In the genomic region with DNA sequence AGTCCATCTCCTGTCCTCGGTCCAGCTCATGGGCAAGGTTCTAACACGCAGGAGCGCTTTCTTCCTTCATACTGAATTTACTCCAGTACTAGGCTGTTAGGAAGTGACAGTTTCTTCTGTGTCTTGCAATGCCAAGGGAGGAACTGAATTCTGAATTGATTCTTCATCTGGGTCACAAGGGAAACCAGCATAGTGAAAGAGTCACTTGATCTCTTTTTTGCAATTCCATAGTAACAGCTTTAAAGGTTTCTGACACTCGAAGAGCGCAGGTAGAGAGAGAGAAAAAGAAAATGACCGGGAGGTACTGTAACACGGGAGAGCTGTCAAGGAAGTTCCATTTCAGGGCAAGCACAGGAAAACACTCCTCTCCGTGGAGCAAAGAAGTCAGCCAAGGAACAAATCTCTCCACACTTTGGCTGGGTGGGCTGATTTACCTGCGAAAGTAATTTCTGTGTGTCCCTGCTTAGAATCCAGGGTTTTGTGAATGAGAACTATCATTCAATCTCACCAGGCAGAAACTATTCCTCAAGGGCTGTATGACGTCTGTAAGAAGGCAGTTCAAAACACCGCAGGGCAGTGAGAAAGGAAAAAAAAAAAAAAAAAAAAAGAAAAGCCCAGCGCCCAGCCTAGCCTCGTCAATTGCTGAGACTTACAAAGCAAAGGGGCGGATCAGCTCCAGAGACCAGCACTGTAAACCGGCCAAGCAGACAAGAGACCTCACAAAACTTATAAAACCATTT, we compare ENCODE assay signal across 8 cellular contexts.
DNase-seq lines count a peak whose midpoint lies in the region; ATAC-seq and TF ChIP-seq lines count a peak whose summit lies in the region.

No MANE protein-coding gene starts in this region.

- DNase-seq in NOMO-1 (lab: John Stamatoyannopoulos, UW; ENCODE audit: unreplicated experiment in 2 of 2) (peak; percentile 0 to 27), NOMO-1 treated with dmso at 0.1 percent for 144 hours (lab: John Stamatoyannopoulos, UW; ENCODE audit: unreplicated experiment) (no peak), left cardiac atrium (peak; percentile 56), ovary (peak in 1 of 5 donors; percentile 12), NCI-H2029 (lab: John Stamatoyannopoulos, UW) (no peak)
- DNase-seq in activated T-helper 1 cell treated with anti-CD3 and anti-CD28 coated beads, Interleukin-12 subunit alpha, Interleukin-12 subunit beta, Interleukin-2, Interleukin-4 antibody, amounts not matched to agents 30 ng/mL and 10 ng/mL and 1 ng/mL, durations not matched to agents 14 hours and 24 hours and 36 hours (ENCODE audit: low spot score), result no peak

- WGBS in ovary, 3 donors, result 2 to 5% (median 5%) methylated on average over 15 of the region's 15 CpGs

- no peak for TF ChIP-seq POLR2A in ovary (IDR thresholded peaks at IDR 0.05)

- no peaks in the 10 kb centered on the region for H3K27me3 ChIP-seq in ovary

- H3K4me1 Mint-ChIP-seq in activated T-helper 1 cell treated with anti-CD3 and anti-CD28 coated beads, Interleukin-12 subunit alpha, Interleukin-12 subunit beta, Interleukin-2, Interleukin-4 antibody, amounts not matched to agents 30 ng/mL and 10 ng/mL and 1 ng/mL, durations not matched to agents 14 hours and 24 hours and 36 hours (ENCODE audit: low read depth), result peaks cover 11% of the 10 kb centered on the region

- no peaks in the 10 kb centered on the region for H3K9me3 ChIP-seq in ovary

- no peak overlapping the region for H3K27ac Mint-ChIP-seq in activated T-helper 1 cell treated with anti-CD3 and anti-CD28 coated beads, Interleukin-12 subunit alpha, Interleukin-12 subunit beta, Interleukin-2, Interleukin-4 antibody, amounts not matched to agents 30 ng/mL and 10 ng/mL and 1 ng/mL, durations not matched to agents 14 hours and 24 hours and 36 hours

- H3K4me3 Mint-ChIP-seq in activated T-helper 1 cell treated with anti-CD3 and anti-CD28 coated beads, Interleukin-12 subunit alpha, Interleukin-12 subunit beta, Interleukin-2, Interleukin-4 antibody, amounts not matched to agents 30 ng/mL and 10 ng/mL and 1 ng/mL, durations not matched to agents 14 hours and 24 hours and 36 hours, result peak overlapping the region; percentile 59

- no peak for TF ChIP-seq CTCF in ovary (IDR thresholded peaks at IDR 0.05)

- H3K4me3 ChIP-seq in ovary, result peak overlapping the region; percentile 37

- no peaks in the 10 kb centered on the region for H3K9me3 Mint-ChIP-seq in activated T-helper 1 cell treated with anti-CD3 and anti-CD28 coated beads, Interleukin-12 subunit alpha, Interleukin-12 subunit beta, Interleukin-2, Interleukin-4 antibody, amounts not matched to agents 30 ng/mL and 10 ng/mL and 1 ng/mL, durations not matched to agents 14 hours and 24 hours and 36 hours

- H3K27me3 Mint-ChIP-seq in activated T-helper 1 cell treated with anti-CD3 and anti-CD28 coated beads, Interleukin-12 subunit alpha, Interleukin-12 subunit beta, Interleukin-2, Interleukin-4 antibody, amounts not matched to agents 30 ng/mL and 10 ng/mL and 1 ng/mL, durations not matched to agents 14 hours and 24 hours and 36 hours (ENCODE audit: insufficient read depth), result peaks cover 28% of the 10 kb centered on the region

- intact Hi-C loops in activated T-helper 1 cell treated with anti-CD3 and anti-CD28 coated beads, Interleukin-12 subunit alpha, Interleukin-12 subunit beta, Interleukin-2, Interleukin-4 antibody, amounts not matched to agents 30 ng/mL and 10 ng/mL and 1 ng/mL, durations not matched to agents 14 hours and 24 hours and 36 hours (cut with micrococcal nuclease), result no loop called here
- intact Hi-C loops in left cardiac atrium (cut with DNase I), result no loop called here
- intact Hi-C loops in ovary (cut with DNase I), result no loop called here

- no peaks in the 10 kb centered on the region for H3K36me3 Mint-ChIP-seq in activated T-helper 1 cell treated with anti-CD3 and anti-CD28 coated beads, Interleukin-12 subunit alpha, Interleukin-12 subunit beta, Interleukin-2, Interleukin-4 antibody, amounts not matched to agents 30 ng/mL and 10 ng/mL and 1 ng/mL, durations not matched to agents 14 hours and 24 hours and 36 hours (ENCODE audit: low read depth)

- H3K4me1 ChIP-seq in ovary (ENCODE audit: insufficient read depth), result no peaks in the 10 kb centered on the region

- H3K36me3 ChIP-seq in ovary, result no peaks in the 10 kb centered on the region

- peak; percentile 84 to 95 for ATAC-seq in left cardiac atrium
- no peak for ATAC-seq in HG03045 (IDR thresholded peaks at IDR 0.05; ENCODE audit: unreplicated experiment)
- no peak for ATAC-seq in HG03354 (IDR thresholded peaks at IDR 0.05; ENCODE audit: poor library complexity, severe bottlenecking, unreplicated experiment)

- H3K27ac ChIP-seq in ovary, result no peak overlapping the region

- no peak for TF ChIP-seq EP300 in ovary (IDR thresholded peaks at IDR 0.05)

Comparison
In these comparisons a context has a peak if more than half of its experiments do, and no peak if none do; other contexts are left out.
1. DNase-seq: peak in NOMO-1 (2 of 2) and left cardiac atrium (single experiment); none in NOMO-1 treated with dmso at 0.1 percent for 144 hours (single experiment), activated T-helper 1 cell treated with anti-CD3 and anti-CD28 coated beads, Interleukin-12 subunit alpha, Interleukin-12 subunit beta, Interleukin-2, Interleukin-4 antibody, amounts not matched to agents 30 ng/mL and 10 ng/mL and 1 ng/mL, durations not matched to agents 14 hours and 24 hours and 36 hours (single experiment) and NCI-H2029 (single experiment).
2. ATAC-seq: peak in left cardiac atrium (2 of 2); none in HG03045 (single experiment) and HG03354 (single experiment).